15 cellular contexts compared by ENCODE assay signal in the genomic region with DNA sequence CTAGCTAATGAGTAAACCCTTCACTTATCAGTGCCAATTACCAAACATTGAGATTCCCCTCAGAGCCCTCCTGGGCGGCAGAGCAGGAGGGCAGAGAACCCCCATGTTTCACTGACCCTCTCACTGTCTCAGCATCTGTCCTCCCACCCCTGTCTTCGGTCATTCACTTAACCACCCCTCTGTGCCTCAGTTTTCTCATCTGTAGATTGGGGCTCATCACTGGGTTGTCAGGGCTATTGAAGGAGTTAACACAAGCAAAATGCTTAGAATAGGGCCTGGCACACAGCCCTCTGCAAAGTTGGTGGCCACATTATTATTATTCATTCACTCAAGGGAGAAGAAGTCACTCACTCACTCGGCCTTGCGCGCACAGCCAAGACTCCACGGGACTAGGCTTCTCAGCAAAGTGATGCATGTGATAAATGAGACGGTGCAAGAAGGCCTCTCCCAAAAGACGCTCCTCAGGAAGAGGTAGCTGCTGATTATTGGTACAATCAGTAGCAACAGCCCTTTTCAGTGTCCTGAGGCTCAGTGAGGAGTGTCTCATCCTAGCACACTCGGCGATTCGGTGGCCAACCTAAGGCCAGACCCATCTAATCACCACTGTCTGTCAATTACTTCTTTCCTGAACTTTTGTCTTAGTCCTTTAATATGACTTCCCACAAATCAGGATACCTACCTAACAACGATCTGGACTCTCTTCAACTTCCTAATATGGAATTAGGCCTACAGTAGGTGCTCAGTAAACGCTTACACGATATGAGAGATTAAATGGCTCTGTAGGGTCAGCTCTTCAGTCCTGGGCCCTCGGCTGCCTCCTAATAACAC. TPM values are rescaled to one million over a fixed set of nuclear protein-coding genes. Genes with fewer than 3 reads are reported as not detected.
DNase-seq lines count a peak whose midpoint lies in the region; ATAC-seq, FAIRE-seq and TF ChIP-seq lines count a peak whose summit lies in the region.
"Had no signal": no experiment of that assay in that cellular context is flagged by ENCODE, and none has a peak within 500 bp of the region (broad histone marks: within the 10 kb centered on the region; RNA-seq: fewer than 3 reads in every experiment).

No MANE protein-coding gene starts in this region.

- H3K4me1 ChIP-seq in ovary (ENCODE audit: insufficient read depth) = peaks cover 43% of the 10 kb centered on the region

- no peak for TF ChIP-seq POLR2A in ovary (IDR thresholded peaks at IDR 0.05)

- H3K36me3 ChIP-seq in ovary = no peaks in the 10 kb centered on the region

- no peak for TF ChIP-seq CTCF in ovary (IDR thresholded peaks at IDR 0.05)

- no peaks in the 10 kb centered on the region for H3K4me1 Mint-ChIP-seq in activated T-cell treated with anti-CD3 and anti-CD28 coated beads, Interleukin-2, amount 50 U/mL, for 72 hours (ENCODE audit: low read depth)

- no peak for TF ChIP-seq EP300 in ovary (IDR thresholded peaks at IDR 0.05)

- no peaks in the 10 kb centered on the region for H3K9me3 ChIP-seq in ovary

- DNase-seq in Right ventricle myocardium inferior (ENCODE audit: missing footprints) (peak; percentile 41), left ventricle myocardium superior (no peak), fibroblast of gingiva (ENCODE audit: low read depth) (peak; percentile 42), ovary (no peak), urothelium cell line (ENCODE audit: low spot score) (no peak), COLO829 (ENCODE audit: low spot score) (no peak)
- DNase-seq in activated T-cell treated with anti-CD3 and anti-CD28 coated beads, Interleukin-2, amount 50 U/mL, for 72 hours = no peak
- DNase-seq: NCI-H2029 treated with DMSO at 0.1 percent for 48 hours; NK-92 treated with Interleukin-12 subunit alpha and Interleukin-12 subunit beta, amount 100 ng/mL, for 24 hours had no signal

- no peak overlapping the region for H3K4me3 Mint-ChIP-seq in activated T-cell treated with anti-CD3 and anti-CD28 coated beads, Interleukin-2, amount 50 U/mL, for 72 hours

- H3K36me3 Mint-ChIP-seq in activated T-cell treated with anti-CD3 and anti-CD28 coated beads, Interleukin-2, amount 50 U/mL, for 72 hours (ENCODE audit: insufficient read depth in 2 of 2) = no peaks in the 10 kb centered on the region

- H3K27ac ChIP-seq in ovary = peak overlapping the region; percentile 84 to 92
- H3K27ac ChIP-seq: VCaP had no signal

- intact Hi-C loops in Right ventricle myocardium inferior (cut with DNase I) (no loop called here), left ventricle myocardium superior (cut with micrococcal nuclease) (no loop called here), ovary (cut with DNase I) (no loop called here)

- no peak for ATAC-seq in Right ventricle myocardium inferior
- no peak for ATAC-seq in left ventricle myocardium superior
- no peak for ATAC-seq in HG03460 (IDR thresholded peaks at IDR 0.05; ENCODE audit: unreplicated experiment)
- no peak for ATAC-seq in activated T-cell treated with anti-CD3 and anti-CD28 coated beads, Interleukin-2, amount 50 U/mL, for 72 hours (replicated peaks in 1 of 2)

- no peak overlapping the region for H3K4me3 ChIP-seq in ovary

- no peaks in the 10 kb centered on the region for H3K27me3 ChIP-seq in ovary

- WGBS in ovary, 3 donors = 60 to 65% (median 61%) methylated on average over 15 of the region's 15 CpGs

- H3K9me3 Mint-ChIP-seq in activated T-cell treated with anti-CD3 and anti-CD28 coated beads, Interleukin-2, amount 50 U/mL, for 72 hours = no peaks in the 10 kb centered on the region

- H3K27me3 Mint-ChIP-seq in activated T-cell treated with anti-CD3 and anti-CD28 coated beads, Interleukin-2, amount 50 U/mL, for 72 hours (ENCODE audit: low read depth) = no peaks in the 10 kb centered on the region

- H3K27ac Mint-ChIP-seq in activated T-cell treated with anti-CD3 and anti-CD28 coated beads, Interleukin-2, amount 50 U/mL, for 72 hours = no peak overlapping the region

- peak; percentile 13 for FAIRE-seq in urothelium cell line (lab: Jason Lieb, UNC)

RNA-seq across cellular contexts. Expression of a gene that starts 7.9 kb away (rescaled TPM):
- total RNA-seq in Right ventricle myocardium inferior (57.2 TPM), left ventricle myocardium superior (47.8 TPM), ovary (100 to 1,000 TPM; 102 to 302 (median 212) TPM)
- polyA plus RNA-seq in ovary = 100 to 1,000 TPM; 111 to 183 TPM
- 1 to 10 TPM in 1 of 2 donors, under 1 TPM in 1; 0.34 to 1.1 TPM for total RNA-seq in activated T-cell treated with anti-CD3 and anti-CD28 coated beads, Interleukin-2, amount 50 U/mL, for 72 hours
- polyA plus RNA-seq: neural cell had no signal

RNA-seq across cellular contexts. Expression of a gene that starts 18.8 kb away (rescaled TPM):
- total RNA-seq in Right ventricle myocardium inferior (not detected), left ventricle myocardium superior (not detected), ovary (1 to 10 TPM in 1 of 7 donors, under 1 TPM in 6; 0.23 to 1.4 (median 0.66) TPM)
- polyA plus RNA-seq in ovary = under 1 TPM; 0.18 to 0.44 TPM
- total RNA-seq in activated T-cell treated with anti-CD3 and anti-CD28 coated beads, Interleukin-2, amount 50 U/mL, for 72 hours = not detected
- polyA plus RNA-seq: neural cell, urinary bladder had no signal

RNA-seq across cellular contexts. Expression of a gene that starts 42.1 kb away (rescaled TPM):
- not detected for total RNA-seq in Right ventricle myocardium inferior
- not detected for total RNA-seq in left ventricle myocardium superior
- not detected for total RNA-seq in ovary
- under 1 TPM in 1 of 2 donors, not detected in 1; 0.02 TPM for polyA plus RNA-seq in ovary
- not detected for total RNA-seq in activated T-cell treated with anti-CD3 and anti-CD28 coated beads, Interleukin-2, amount 50 U/mL, for 72 hours
- total RNA-seq: kidney epithelial cell, urinary bladder had no signal
- polyA plus RNA-seq: adipose tissue had no signal

Comparison
In these comparisons a context has a peak if more than half of its experiments do, and no peak if none do; other contexts are left out.
1. DNase-seq: peak in Right ventricle myocardium inferior (single experiment) and fibroblast of gingiva (single experiment); none in left ventricle myocardium superior (single experiment), ovary (0 of 5), urothelium cell line (single experiment), activated T-cell treated with anti-CD3 and anti-CD28 coated beads, Interleukin-2, amount 50 U/mL, for 72 hours (0 of 2) and COLO829 (single experiment).
2. RNA of a gene that starts 7.9 kb away (total RNA-seq): 102 to 302 TPM in ovary, 57.2 TPM in Right ventricle myocardium inferior (single experiment) and 47.8 TPM in left ventricle myocardium superior (single experiment); 0.34 to 1.1 TPM in activated T-cell treated with anti-CD3 and anti-CD28 coated beads, Interleukin-2, amount 50 U/mL, for 72 hours; every median in the first group is over 10 times any median in the second.